In genomic region chr14:75738192-75738591, GRCh38 we compare ENCODE assay signal across 16 cellular contexts.
"Had no signal": no experiment of that assay in that cellular context is flagged by ENCODE, and none has a peak within 500 bp of the region (broad histone marks: within the 10 kb centered on the region; RNA-seq: fewer than 3 reads in every experiment).

No MANE protein-coding gene starts in this region.

- H3K79me2 ChIP-seq: hepatocyte had no signal

- H2AFZ ChIP-seq: hepatocyte had no signal

- ATAC-seq: left ventricle myocardium superior, sciatic nerve, upper lobe of right lung had no signal

- DNase-seq: activated CD4-positive, alpha-beta T cell treated with anti-CD3 and anti-CD28 coated beads for 1 hour; activated CD4-positive, alpha-beta T cell treated with anti-CD3 and anti-CD28 coated beads, Interleukin-2, amount 50 U/mL, for 48 hours; activated naive CD4-positive, alpha-beta T cell treated with anti-CD3 and anti-CD28 coated beads for 36 hours; activated T-cell treated with anti-CD3 and anti-CD28 coated beads, Interleukin-2, amount 50 U/mL, for 1 hour; central memory CD4-positive, alpha-beta T cell; effector memory CD4-positive, alpha-beta T cell; kidney; left ventricle myocardium superior; nucleus accumbens; stimulated activated CD4-positive, alpha-beta T cell treated with anti-CD3 and anti-CD28 coated beads, Interleukin-12 subunit alpha, Interleukin-12 subunit beta, amount 100 ng/mL, for 4 hours; stimulated activated CD4-positive, alpha-beta T cell treated with anti-CD3 and anti-CD28 coated beads, Interleukin-2, amount 100 ng/mL, for 24 hours; stomach; upper lobe of right lung had no signal

- H3K27me3 ChIP-seq: hepatocyte, stomach, upper lobe of right lung had no signal

- H3K9me3 ChIP-seq: stomach, thoracic aorta, upper lobe of right lung had no signal

- H3K36me3 ChIP-seq: thoracic aorta had no signal

- H3K27ac ChIP-seq: hepatocyte, stomach, thoracic aorta, upper lobe of right lung had no signal

- H3K4me1 ChIP-seq: stomach, upper lobe of right lung had no signal

- H3K4me2 ChIP-seq: hepatocyte had no signal

- H3K4me3 ChIP-seq: hepatocyte, stomach, thoracic aorta, upper lobe of right lung had no signal
